1 cellular context compared by ENCODE assay signal in the genomic region with DNA sequence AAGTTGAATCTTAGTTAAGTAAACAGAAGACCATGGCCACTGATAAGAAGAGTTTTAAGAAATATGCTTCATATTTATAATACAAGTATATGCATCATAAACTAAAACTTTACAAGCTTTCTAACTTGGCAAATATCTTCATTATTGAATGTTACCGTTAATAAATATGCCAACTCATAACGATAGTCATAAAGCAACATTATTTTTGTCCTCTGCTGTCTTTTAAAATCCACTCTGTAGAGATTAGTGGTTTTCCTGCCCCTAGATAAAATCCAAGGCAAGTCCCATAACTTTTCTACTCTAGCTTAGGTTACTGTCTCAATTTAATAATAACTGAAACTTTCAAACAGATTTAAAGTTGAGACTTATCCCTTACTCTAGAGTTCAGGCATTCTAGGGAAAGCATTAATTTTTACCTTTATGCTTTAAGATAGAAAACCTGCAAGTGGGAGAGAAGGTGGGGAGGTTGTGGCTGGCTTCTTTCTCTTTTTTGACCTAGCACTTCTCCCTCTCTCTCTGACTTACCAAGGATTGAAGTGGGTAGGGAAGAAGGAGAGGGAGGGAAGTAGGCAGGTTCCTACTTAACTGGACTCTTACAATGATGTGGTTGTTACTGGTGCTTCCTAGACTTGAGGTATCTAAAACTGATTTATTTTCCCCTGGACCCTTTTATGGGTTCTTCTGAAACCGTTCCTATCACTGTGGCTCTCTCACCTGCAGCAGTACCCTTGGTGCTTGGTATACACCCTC.
TF ChIP-seq lines count a peak whose summit lies in the region.

No MANE protein-coding gene starts in this region.

TF ChIP-seq in liver, 16 proteins besides CTCF, POLR2A, EP300 and RAD21 (continued from another document):
- no peak for TF ChIP-seq YY1 (IDR thresholded peaks at IDR 0.05)
- TF ChIP-seq FOXA1 (IDR thresholded peaks at IDR 0.05), result no peak
- no peak for TF ChIP-seq RXRA (IDR thresholded peaks at IDR 0.05)
- TF ChIP-seq NR2F2 (IDR thresholded peaks at IDR 0.05), result no peak
- TF ChIP-seq, protein P1, sequence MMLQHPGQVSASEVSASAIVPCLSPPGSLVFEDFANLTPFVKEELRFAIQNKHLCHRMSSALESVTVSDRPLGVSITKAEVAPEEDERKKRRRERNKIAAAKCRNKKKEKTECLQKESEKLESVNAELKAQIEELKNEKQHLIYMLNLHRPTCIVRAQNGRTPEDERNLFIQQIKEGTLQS (IDR thresholded peaks at IDR 0.05), result no peak
- TF ChIP-seq HNF4A (conservative IDR thresholded peaks at IDR 0.05), result no peak
- TF ChIP-seq, protein P2, sequence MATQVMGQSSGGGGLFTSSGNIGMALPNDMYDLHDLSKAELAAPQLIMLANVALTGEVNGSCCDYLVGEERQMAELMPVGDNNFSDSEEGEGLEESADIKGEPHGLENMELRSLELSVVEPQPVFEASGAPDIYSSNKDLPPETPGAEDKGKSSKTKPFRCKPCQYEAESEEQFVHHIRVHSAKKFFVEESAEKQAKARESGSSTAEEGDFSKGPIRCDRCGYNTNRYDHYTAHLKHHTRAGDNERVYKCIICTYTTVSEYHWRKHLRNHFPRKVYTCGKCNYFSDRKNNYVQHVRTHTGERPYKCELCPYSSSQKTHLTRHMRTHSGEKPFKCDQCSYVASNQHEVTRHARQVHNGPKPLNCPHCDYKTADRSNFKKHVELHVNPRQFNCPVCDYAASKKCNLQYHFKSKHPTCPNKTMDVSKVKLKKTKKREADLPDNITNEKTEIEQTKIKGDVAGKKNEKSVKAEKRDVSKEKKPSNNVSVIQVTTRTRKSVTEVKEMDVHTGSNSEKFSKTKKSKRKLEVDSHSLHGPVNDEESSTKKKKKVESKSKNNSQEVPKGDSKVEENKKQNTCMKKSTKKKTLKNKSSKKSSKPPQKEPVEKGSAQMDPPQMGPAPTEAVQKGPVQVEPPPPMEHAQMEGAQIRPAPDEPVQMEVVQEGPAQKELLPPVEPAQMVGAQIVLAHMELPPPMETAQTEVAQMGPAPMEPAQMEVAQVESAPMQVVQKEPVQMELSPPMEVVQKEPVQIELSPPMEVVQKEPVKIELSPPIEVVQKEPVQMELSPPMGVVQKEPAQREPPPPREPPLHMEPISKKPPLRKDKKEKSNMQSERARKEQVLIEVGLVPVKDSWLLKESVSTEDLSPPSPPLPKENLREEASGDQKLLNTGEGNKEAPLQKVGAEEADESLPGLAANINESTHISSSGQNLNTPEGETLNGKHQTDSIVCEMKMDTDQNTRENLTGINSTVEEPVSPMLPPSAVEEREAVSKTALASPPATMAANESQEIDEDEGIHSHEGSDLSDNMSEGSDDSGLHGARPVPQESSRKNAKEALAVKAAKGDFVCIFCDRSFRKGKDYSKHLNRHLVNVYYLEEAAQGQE (IDR thresholded peaks at IDR 0.05), result no peak
